8 cellular contexts compared by ENCODE assay signal in the genomic region with DNA sequence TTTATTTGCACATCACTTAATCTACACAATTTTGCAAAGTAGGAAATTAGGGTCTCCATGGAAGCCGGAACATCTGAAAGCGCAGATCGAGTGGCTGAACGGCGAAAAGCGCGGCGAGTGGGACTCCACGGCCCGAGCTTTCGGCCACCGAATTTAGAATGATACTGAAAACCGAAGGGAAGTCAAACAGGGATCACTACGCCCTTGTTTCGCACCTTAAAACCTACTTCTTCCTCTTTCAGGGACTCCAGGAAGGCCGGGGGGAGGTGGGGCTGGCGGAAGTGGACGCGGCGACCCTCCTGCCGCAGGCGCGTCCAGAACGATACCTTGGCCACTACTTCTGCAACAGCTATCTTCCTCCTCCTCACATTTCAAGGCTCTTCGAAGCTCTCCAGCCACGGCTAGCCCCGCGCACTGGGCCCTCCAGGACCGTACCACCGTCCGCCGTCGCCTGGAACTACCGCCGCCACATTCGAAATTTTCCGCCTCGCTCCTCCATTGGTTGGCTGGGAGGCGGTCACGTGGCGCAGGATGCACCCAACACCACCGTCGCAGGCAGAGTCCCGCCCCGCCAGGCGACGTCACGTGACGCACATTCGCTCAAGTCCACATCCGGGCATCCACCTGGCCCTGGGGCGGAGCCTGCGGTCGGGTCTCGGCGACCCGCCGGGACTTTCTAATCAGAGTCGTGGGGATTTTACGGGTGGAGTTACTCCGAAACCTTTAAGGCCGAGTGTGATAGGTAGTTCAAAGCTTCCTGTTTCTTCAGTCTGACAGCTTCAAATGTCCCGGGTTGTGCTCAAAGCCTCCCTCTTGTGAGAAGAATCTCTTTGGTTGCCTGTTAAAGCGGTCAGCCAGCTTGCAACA. TPM values are rescaled to one million over a fixed set of nuclear protein-coding genes. Genes with fewer than 3 reads are reported as not detected.
DNase-seq lines count a peak whose midpoint lies in the region; ATAC-seq, FAIRE-seq and TF ChIP-seq lines count a peak whose summit lies in the region.

A gene (minus strand): TSS at position 474 of the 867 bp plus-strand sequence. CDS start 2,179 bp downstream, outside the sequence.

- peaks cover 0 to 3% of the 10 kb centered on the region in 2 donors for H3K4me1 ChIP-seq in small intestine (ENCODE audit: control insufficient read depth in 2 of 2, insufficient read depth in 1 of 2, low read depth in 1 of 2, low read length in 1 of 2)

- peak within 1 kb of the TSS; percentile 86 for H3K27ac ChIP-seq in VCaP
- peak within 1 kb of the TSS; percentile 97 to 98 for H3K27ac ChIP-seq in small intestine (ENCODE audit: low read depth in 1 of 2, low read length in 1 of 2)

- DNase-seq in AG04449 (ENCODE audit: low read depth, low spot score) (peak; percentile 65), NCI-H2196 treated with DMSO at 0.1 percent for 48 hours (lab: John Stamatoyannopoulos, UW; ENCODE audit: unreplicated experiment) (peak; percentile 48), bronchial epithelial cell (ENCODE audit: low read depth) (peak; percentile 97), iPS-NIHi11 (ENCODE audit: low spot score) (peak; percentile 98), small intestine (peak; percentile 99)

- H3K27me3 ChIP-seq in bronchial epithelial cell (ENCODE audit: control insufficient read depth, insufficient read depth, low read length) (no peaks in the 10 kb centered on the region), small intestine (ENCODE audit: control insufficient read depth in 2 of 2, insufficient read depth in 2 of 2, low read length in 2 of 2) (no peaks in the 10 kb centered on the region)

- H3K4me3 ChIP-seq in AG04449 (ENCODE audit: low read depth, low read length) (peak within 1 kb of the TSS; percentile 98), bronchial epithelial cell (ENCODE audit: low read depth, low read length) (peak within 1 kb of the TSS; percentile 79), small intestine (ENCODE audit: low read depth in 1 of 2, low read length in 2 of 2) (peak within 1 kb of the TSS; percentile 52 to 71)

- TF ChIP-seq CTCF in AG04449 (IDR thresholded peaks at IDR 0.05; ENCODE audit: insufficient read depth, low read length, missing control alignments) (no peak), VCaP (conservative IDR thresholded peaks at IDR 0.05) (no peak; the same call in 1 of the 2 replicates), bronchial epithelial cell (IDR thresholded peaks at IDR 0.05; ENCODE audit: insufficient read depth, low read length, severe bottlenecking) (no peak)

- H3K36me3 ChIP-seq in bronchial epithelial cell (ENCODE audit: control insufficient read depth, insufficient read depth, low read length) (no peaks in the 10 kb centered on the region), small intestine (ENCODE audit: control insufficient read depth in 2 of 2, insufficient read depth in 2 of 2, low read length in 2 of 2) (no peaks in the 10 kb centered on the region)

- POLR2A ChIA-PET in AG04449 (lab: Yijun Ruan, JAX): interaction anchor here (0.7 to 1.0 kb wide), 2 partner anchors 14 to 321 kb away, joined by 3 read pairs; no protein-coding TSS in a partner anchor

- no peaks in the 10 kb centered on the region for H3K9me3 ChIP-seq in small intestine (ENCODE audit: control insufficient read depth, low read depth)

- CTCF ChIA-PET in AG04449 (lab: Yijun Ruan, JAX): interaction anchor here (0.8 to 2.1 kb wide), 4 partner anchors 10 to 300 kb away, joined by 3 to 5 read pairs (median 3); no protein-coding TSS in a partner anchor

- FAIRE-seq in bronchial epithelial cell (lab: Jason Lieb, UNC) (no peak), small intestine (lab: Jason Lieb, UNC) (no peak)

- 0 to 1% (median 0%) methylated on average over 63 to 64 of the region's 64 CpGs for WGBS in small intestine, 3 donors

- peak; percentile 92 for ATAC-seq in GM18873 (IDR thresholded peaks at IDR 0.05; ENCODE audit: low FRiP score, unreplicated experiment)
- peak; percentile 97 for ATAC-seq in HG03135 (IDR thresholded peaks at IDR 0.05; ENCODE audit: unreplicated experiment)

RNA-seq across cellular contexts. Expression of the gene that starts here (rescaled TPM):
- under 0.01 and 0.26 TPM in 2 replicates for total RNA-seq in bronchial epithelial cell
- polyA plus RNA-seq in small intestine: 1 to 10 TPM; 1.6 to 5.8 (median 2.2) TPM

Comparison
In these comparisons a context has a peak if more than half of its experiments do, and no peak if none do; other contexts are left out.
1. Peak in every context shown above with its lines: DNase-seq, ATAC-seq, H3K4me3 ChIP-seq and H3K27ac ChIP-seq.
2. Peak in DNase-seq and H3K4me3 ChIP-seq in bronchial epithelial cell; RNA of the gene not detected or under 1 TPM.
3. DNase-seq: peak in every context shown above with its lines; median percentile 99 in small intestine; 98 in iPS-NIHi11; 97 in bronchial epithelial cell; 65 in AG04449; 48 in NCI-H2196 treated with DMSO at 0.1 percent for 48 hours.